Comparison of ENCODE assay signal across 7 cellular contexts in the genomic region with DNA sequence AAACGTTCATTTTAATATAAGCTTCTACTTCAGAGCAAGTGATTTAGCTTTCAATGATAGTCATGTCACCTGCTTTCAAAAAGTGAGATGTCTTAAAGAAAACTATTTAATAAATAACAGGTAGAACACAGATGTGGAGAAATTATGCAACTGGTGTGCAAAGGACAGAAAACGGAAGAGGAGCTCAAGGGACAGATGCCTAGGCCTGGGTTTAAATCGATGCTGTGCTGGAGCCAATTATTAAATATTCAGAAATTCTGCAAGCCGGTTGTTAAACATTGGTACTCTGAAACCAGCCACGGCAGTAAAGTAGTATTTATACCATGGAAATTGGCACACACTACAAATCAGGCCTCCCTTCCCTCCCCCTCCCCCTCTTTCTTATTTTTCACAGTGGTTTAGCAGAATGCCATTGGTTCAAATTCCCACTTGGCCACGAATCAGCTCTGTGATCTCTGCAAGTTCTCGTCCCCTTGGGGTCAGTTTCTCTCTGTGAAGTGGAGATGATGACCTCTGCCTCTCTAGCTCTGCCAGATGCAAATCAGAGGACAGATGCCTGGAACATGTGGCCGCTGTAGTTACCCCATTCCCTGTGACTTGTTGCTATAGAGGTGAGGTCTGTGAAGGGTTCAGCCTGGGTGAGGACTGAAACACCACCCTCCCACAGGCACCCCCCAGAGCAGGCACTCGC.
"Had no signal": no experiment of that assay in that cellular context is flagged by ENCODE, and none has a peak within 500 bp of the region (broad histone marks: within the 10 kb centered on the region; RNA-seq: fewer than 3 reads in every experiment).

No MANE protein-coding gene starts in this region.

- DNase-seq: H7, HFFc6, KBM-7 had no signal

- H3K4me3 ChIP-seq: GM23338, HAP-1 had no signal

- ATAC-seq: GM23338, HCT116 had no signal

- H3K27ac Mint-ChIP-seq: GM23338, HFFc6, IgD-negative memory B cell had no signal

- H3K36me3 ChIP-seq: HAP-1 had no signal

- H3K4me3 Mint-ChIP-seq: GM23338, HFFc6, IgD-negative memory B cell had no signal
